11 cellular contexts compared by ENCODE assay signal in genomic region chr2:240797500-240797895, GRCh38.
"Had no signal": no experiment of that assay in that cellular context is flagged by ENCODE, and none has a peak within 500 bp of the region (broad histone marks: within the 10 kb centered on the region; RNA-seq: fewer than 3 reads in every experiment).

No MANE protein-coding gene starts in this region.

- ATAC-seq: activated CD8-positive, alpha-beta T cell treated with anti-CD3 and anti-CD28 coated beads, Interleukin-2, amount 10 ng/mL, durations not matched to agents 7 days and 5 days; esophagus mucosa; left lobe of liver; stimulated activated naive CD8-positive, alpha-beta T cell treated with anti-CD3 and anti-CD28 coated beads, Interleukin-15, Interleukin-2, amounts not matched to agents 100 U/mL and 50 U/mL, for 24 hours had no signal

- H3K4me3 ChIP-seq: thoracic aorta had no signal

- H3K27ac ChIP-seq: thoracic aorta had no signal

- H3K36me3 ChIP-seq: thoracic aorta had no signal

- H3K9me3 ChIP-seq: thoracic aorta had no signal

- DNase-seq: activated CD4-positive, alpha-beta T cell treated with anti-CD3 and anti-CD28 coated beads for 4 hours; activated CD8-positive, alpha-beta T cell treated with anti-CD3 and anti-CD28 coated beads, Interleukin-2, amount 10 ng/mL, durations not matched to agents 7 days and 5 days; cerebellar nuclear complex; immature natural killer cell; stimulated activated CD4-positive, alpha-beta T cell treated with anti-CD3 and anti-CD28 coated beads, Interleukin-4, amount 100 ng/mL, for 1 hour; stimulated activated CD8-positive, alpha-beta memory T cell treated with anti-CD3 and anti-CD28 coated beads, Interleukin-4, amount 100 ng/mL, for 48 hours; stimulated activated naive CD8-positive, alpha-beta T cell treated with anti-CD3 and anti-CD28 coated beads, Interleukin-15, Interleukin-2, amounts not matched to agents 100 U/mL and 50 U/mL, for 24 hours; T-helper 9 cell had no signal
